ENCODE assay signal across 8 cellular contexts in genomic region chr15:75542949-75543540, GRCh38. TPM values are rescaled to one million over a fixed set of nuclear protein-coding genes. Genes with fewer than 3 reads are reported as not detected.
DNase-seq lines count a peak whose midpoint lies in the region; ATAC-seq, FAIRE-seq and TF ChIP-seq lines count a peak whose summit lies in the region.
"Not testable (repeated sequence)": the region's sequence is repeated elsewhere in the genome, so short reads cannot be mapped to it uniquely, and the experiment has no call there.

No MANE protein-coding gene starts in this region.

- BruUV-seq in A673 (replicated peaks; lab: Mats Ljungman, UMichigan); K562 (replicated peaks; lab: Mats Ljungman, UMichigan): not testable (repeated sequence)
- TSS peak; percentile 47 for BruUV-seq in HepG2 (replicated peaks; lab: Mats Ljungman, UMichigan)

- not testable (repeated sequence) for H3K36me3 Mint-ChIP-seq in WTC11

- not testable (repeated sequence) for H3K79me2 ChIP-seq in K562 (ENCODE audit: control insufficient read depth, insufficient read depth, low read length); HepG2 (ENCODE audit: insufficient read depth, low read length)

- H3K27ac Mint-ChIP-seq in WTC11 = peak overlapping the region; percentile 88; the same call in 1 of the 2 replicates

- not testable (repeated sequence) for H3K4me2 ChIP-seq in K562 (ENCODE audit: insufficient read depth, low read length); HepG2 (ENCODE audit: low read depth, low read length)

- not testable (repeated sequence) for H3K9me3 Mint-ChIP-seq in WTC11

- TF ChIP-seq EP300 in K562 (IDR thresholded peaks at IDR 0.05; ENCODE audit: low read length); HepG2 (IDR thresholded peaks at IDR 0.05; ENCODE audit: low read depth in 2 of 2, low read length in 2 of 2); HepG2 (CRISPR knock-in tag; IDR thresholded peaks at IDR 0.05; ENCODE audit: borderline replicate concordance): not testable (repeated sequence)

- intact Hi-C loops in A673 (cut with micrococcal nuclease; ENCODE audit: unreplicated experiment); K562 (cut with micrococcal nuclease); right cardiac atrium (cut with DNase I); HepG2 (cut with micrococcal nuclease; ENCODE audit: unreplicated experiment): not testable (repeated sequence)

- POLR2A ChIA-PET in A673 (lab: Charles Lee; ENCODE audit: low non-redundant PET); HepG2 (lab: Yijun Ruan, JAX): not testable (repeated sequence)
- POLR2A ChIA-PET in HEK293T (lab: Yijun Ruan, JAX) (interaction anchor here (0.6 to 1.4 kb wide), 4 partner anchors 89 to 95 kb away, joined by 3 to 4 read pairs (median 4); no protein-coding TSS in a partner anchor), WTC11 (lab: Charles Lee) (interaction anchor here (1.0 kb wide), 2 partner anchors 35 to 36 kb away, joined by 3 to 4 read pairs; partner anchors contain the start of gene PTPN9), K562 (lab: Yijun Ruan, JAX) (interaction anchor here (0.8 to 3.1 kb wide), 6 partner anchors 10 to 35 kb away, joined by 3 to 15 read pairs (median 6); no protein-coding TSS in a partner anchor)

- H3K9me1 ChIP-seq in K562 (ENCODE audit: control insufficient read depth, insufficient read depth, low read length) = not testable (repeated sequence)

- not testable (repeated sequence) for TF ChIP-seq CTCF in A673 (conservative IDR thresholded peaks at IDR 0.05; ENCODE audit: low read depth, low read length); WTC11 (IDR thresholded peaks at IDR 0.05); K562 (IDR thresholded peaks at IDR 0.05 in 2 of 3, conservative IDR thresholded peaks at IDR 0.05 in 1 of 3; ENCODE audit: insufficient read depth in 2 of 3, low read depth in 1 of 3, low read length in 3 of 3); fibroblast of villous mesenchyme (IDR thresholded peaks at IDR 0.05; ENCODE audit: insufficient read depth, low read depth, low read length); HepG2 (CRISPR knock-in tag; IDR thresholded peaks at IDR 0.05)

- not testable (repeated sequence) for H3K27me3 Mint-ChIP-seq in WTC11 (ENCODE audit: low read depth)

- not testable (repeated sequence) for DNase-seq in A673 (ENCODE audit: low spot score); HEK293T (ENCODE audit: extremely low spot score); WTC11 (ENCODE audit: low spot score); K562 (ENCODE audit: extremely low read depth in 1 of 4, low spot score in 3 of 4); right cardiac atrium; HepG2 (ENCODE audit: low spot score)
- peak; percentile 38 for DNase-seq in fibroblast of villous mesenchyme (ENCODE audit: low read depth)
- DNase-seq in small intestine = peak; percentile 95

- FAIRE-seq in K562 (lab: Jason Lieb, UNC); HepG2 (lab: Jason Lieb, UNC); small intestine (lab: Jason Lieb, UNC): not testable (repeated sequence)

- H4K20me1 ChIP-seq in K562 (replicated peaks; ENCODE audit: control insufficient read depth, insufficient read depth, low read length); HepG2 (ENCODE audit: insufficient read depth, low read length): not testable (repeated sequence)

- CTCF ChIA-PET in A673 (lab: Charles Lee); K562 (lab: Yijun Ruan, JAX; ENCODE audit: low intra/inter-chr PET ratio); HepG2 (lab: Yijun Ruan, JAX; ENCODE audit: low intra/inter-chr PET ratio, low total read pairs): not testable (repeated sequence)
- CTCF ChIA-PET in HEK293T (lab: Yijun Ruan, JAX) (interaction anchor here (0.5 kb wide), 1 partner anchor 76 kb away, joined by 3 read pairs; no protein-coding TSS in a partner anchor), WTC11 (lab: Charles Lee) (interaction anchor here (1.9 kb wide), 1 partner anchor 10 kb away, joined by 8 read pairs; no protein-coding TSS in a partner anchor)

- H3K4me1 ChIP-seq in A673 (ENCODE audit: insufficient read depth, low read length, poor library complexity, severe bottlenecking) (peaks cover 28% of the 10 kb centered on the region), K562 (replicated peaks in 1 of 2; ENCODE audit: control insufficient read depth in 2 of 2, insufficient read depth in 2 of 2, low read length in 2 of 2) (peaks cover 8 to 22% of the 10 kb centered on the region in 2 experiments; a peak in 3 of 5 replicates), HepG2 (ENCODE audit: insufficient read depth, low read length) (peaks cover 17% of the 10 kb centered on the region), small intestine (ENCODE audit: control insufficient read depth in 2 of 2, insufficient read depth in 1 of 2, low read depth in 1 of 2, low read length in 1 of 2) (peaks cover 7 to 11% of the 10 kb centered on the region in 2 donors)
- not testable (repeated sequence) for H3K4me1 ChIP-seq in right cardiac atrium (ENCODE audit: control insufficient read depth, insufficient read depth, low read length)

- 53% methylated on average over 3 of the region's 6 CpGs for WGBS in K562 (ENCODE audit: insufficient coverage, low coverage, missing lambda C conversion rate)
- WGBS in right cardiac atrium = 66% methylated on average over 6 of the region's 6 CpGs
- WGBS in HepG2 (ENCODE audit: low lambda C conversion rate) = 90% methylated on average over 6 of the region's 6 CpGs
- WGBS in small intestine, 3 donors = 22 to 62% (median 30%) methylated on average over 4 to 5 of the region's 6 CpGs

- not testable (repeated sequence) for H3K9me3 ChIP-seq in A673 (ENCODE audit: low read depth, low read length, poor library complexity, severe bottlenecking); K562 (replicated peaks; ENCODE audit: control insufficient read depth, insufficient read depth, low read depth, low read length); right cardiac atrium (ENCODE audit: control insufficient read depth, low read length); HepG2 (ENCODE audit: low read length); small intestine (ENCODE audit: control insufficient read depth, low read depth)

- not testable (repeated sequence) for TF ChIP-seq RAD21 in K562 (CRISPR knock-in tag; conservative IDR thresholded peaks at IDR 0.05 in 1 of 2, IDR thresholded peaks at IDR 0.05 in 1 of 2); HepG2 (CRISPR knock-in tag; IDR thresholded peaks at IDR 0.05)

- not testable (repeated sequence) for H3K9ac ChIP-seq in K562 (ENCODE audit: insufficient read depth in 1 of 2, low read depth in 2 of 2, low read length in 2 of 2); HepG2 (ENCODE audit: insufficient read depth, low read depth, low read length)

- peaks cover 23% of the 10 kb centered on the region for H3K4me1 Mint-ChIP-seq in WTC11

- not testable (repeated sequence) for H3K4me3 Mint-ChIP-seq in WTC11

- H2AFZ ChIP-seq in K562 (ENCODE audit: low read depth, low read length); HepG2 (ENCODE audit: low read length): not testable (repeated sequence)

- TF ChIP-seq POLR2A in K562 (conservative IDR thresholded peaks at IDR 0.05); HepG2 (IDR thresholded peaks at IDR 0.05; ENCODE audit: insufficient read depth in 1 of 2, low read depth in 2 of 2, low read length in 2 of 2): not testable (repeated sequence)

- not testable (repeated sequence) for H3K36me3 ChIP-seq in A673 (ENCODE audit: insufficient read depth, low read length, poor library complexity, severe bottlenecking); K562 (ENCODE audit: control insufficient read depth, insufficient read depth, low read length); HepG2 (replicated peaks in 1 of 2; ENCODE audit: control insufficient read depth in 1 of 2, insufficient read depth in 2 of 2, low read length in 2 of 2); small intestine (ENCODE audit: control insufficient read depth in 2 of 2, insufficient read depth in 2 of 2, low read length in 2 of 2)

- not testable (repeated sequence) for H3K4me3 ChIP-seq in A673 (ENCODE audit: low read depth, low read length, poor library complexity, severe bottlenecking); K562; fibroblast of villous mesenchyme (ENCODE audit: low read depth, low read length); right cardiac atrium (ENCODE audit: low read length); HepG2 (replicated peaks in 1 of 3; ENCODE audit: insufficient read depth in 1 of 3, low read depth in 2 of 3, low read length in 3 of 3); small intestine (ENCODE audit: low read depth in 1 of 2, low read length in 2 of 2)

- in situ Hi-C loops in K562 (cut with MboI); HepG2 (cut with HindIII; ENCODE audit: extremely low pct_ligation_motif_present, low pct_unique_long_range_greater_than_20kb): not testable (repeated sequence)

- H3K27ac ChIP-seq in A673 (ENCODE audit: low read depth, low read length, poor library complexity, severe bottlenecking) (peak overlapping the region; percentile 9), K562 (ENCODE audit: extremely low read depth, low read depth, low read length) (0 out of 3 replicates have a peak overlapping the region, but pooled peaks have one; percentile 4), right cardiac atrium (ENCODE audit: low read length) (peak overlapping the region; percentile 37), small intestine (ENCODE audit: low read depth in 1 of 2, low read length in 1 of 2) (peak overlapping the region in 1 of 2 donors; percentile 50)
- H3K27ac ChIP-seq in HepG2 (ENCODE audit: extremely low read length, insufficient read depth, low read length) = not testable (repeated sequence)

- not testable (repeated sequence) for ATAC-seq in WTC11, K562, right cardiac atrium, HepG2

- not testable (repeated sequence) for H3K27me3 ChIP-seq in A673 (replicated peaks; ENCODE audit: insufficient read depth, low read depth, low read length, poor library complexity); K562 (ENCODE audit: control insufficient read depth in 2 of 2, insufficient read depth in 2 of 2, low read length in 2 of 2); right cardiac atrium (ENCODE audit: control insufficient read depth, insufficient read depth); HepG2 (ENCODE audit: control insufficient read depth in 1 of 2, insufficient read depth in 2 of 2, low read length in 2 of 2); small intestine (ENCODE audit: control insufficient read depth in 2 of 2, insufficient read depth in 2 of 2, low read length in 2 of 2)

RNA-seq across cellular contexts. Expression of gene PTPN9, which starts 36.1 kb away (rescaled TPM):
- 60.9 and 64.9 TPM in 2 replicates for total RNA-seq in A673 (2021)
- total RNA-seq in WTC11 (2021) = 36.1 to 45.5 TPM (median 36.6 TPM) in 3 replicates
- total RNA-seq in K562 (2011; cell fraction: chromatin; rRNA removed; ENCODE audit: low replicate concordance) = 24.8 and 25.7 TPM in 2 replicates
- total RNA-seq in K562 (2011; cell fraction: nucleolus; rRNA removed) = 11.2 and 13.5 TPM in 2 replicates
- total RNA-seq in K562 (2011; cell fraction: nucleoplasm; rRNA removed) = 19.7 and 25.1 TPM in 2 replicates
- 7.4 and 14.4 TPM in 2 replicates for total RNA-seq in K562 (2014; rRNA removed)
- total RNA-seq in K562 (2014; rRNA removed; fragmentation: Illumina TruSeq; extraction: Trizol) = 14.2 and 16.6 TPM in 2 replicates
- total RNA-seq in K562 (2015; rRNA removed; fragmentation: Illumina TruSeq; extraction: Trizol) = 15.4 and 16.5 TPM in 2 replicates
- 17.1 and 20.4 TPM in 2 replicates for total RNA-seq in K562 (2021)
- 22.3 and 24.0 TPM in 2 replicates for polyA plus RNA-seq in K562 (2011; rRNA removed)
- polyA plus RNA-seq in K562 (2011; cell fraction: cytosol; rRNA removed) = 31.5 and 33.8 TPM in 2 replicates
- polyA plus RNA-seq in K562 (2011; cell fraction: nucleus; rRNA removed) = 11.1 and 14.2 TPM in 2 replicates
- polyA plus RNA-seq in K562 (2012) = 15.8 and 27.6 TPM in 2 replicates
- polyA plus RNA-seq in K562 (2014; fragmentation: Illumina TruSeq; extraction: Trizol) = 17.7 and 19.7 TPM in 2 replicates
- 1 to 10 TPM; 5.0 to 6.3 TPM for polyA plus RNA-seq in K562 (2014; fragmentation: Nextera tagmentation; extraction: Ambion mirVana)
- 11.3 and 12.4 TPM in 2 replicates for polyA plus RNA-seq in K562 (2014; rRNA removed)
- 35.0 and 36.0 TPM in 2 replicates for polyA minus RNA-seq in K562 (2011; rRNA and poly(A)+ RNA removed)
- 12.7 and 14.1 TPM in 2 replicates for polyA minus RNA-seq in K562 (2011; cell fraction: cytosol; rRNA and poly(A)+ RNA removed)
- 3.4 and 8.6 TPM in 2 replicates for polyA minus RNA-seq in K562 (2011; cell fraction: nucleus; rRNA and poly(A)+ RNA removed)
- 23.5 and 32.4 TPM in 2 replicates for total RNA-seq in fibroblast of villous mesenchyme
- 10 to 100 TPM in 1 of 4 donors, 1 to 10 TPM in 3; 8.9 to 16.0 (median 9.6) TPM for total RNA-seq in right cardiac atrium
- 4.5 TPM for polyA plus RNA-seq in right cardiac atrium
- 16.5 and 16.6 TPM in 2 replicates for total RNA-seq in HepG2 (2016; rRNA removed; fragmentation: Illumina TruSeq; extraction: Trizol)
- total RNA-seq in HepG2 (2016; cell fraction: cytosol; rRNA removed; fragmentation: Illumina TruSeq; extraction: Trizol; ENCODE audit: low read depth) = 12.9 and 15.6 TPM in 2 replicates
- 16.3 and 17.5 TPM in 2 replicates for total RNA-seq in HepG2 (2016; cell fraction: insoluble cytoplasmic fraction; rRNA removed; fragmentation: Illumina TruSeq; extraction: Trizol)
- 20.4 and 21.9 TPM in 2 replicates for total RNA-seq in HepG2 (2016; cell fraction: membrane; rRNA removed; fragmentation: Illumina TruSeq; extraction: Trizol)
- 11.6 and 14.4 TPM in 2 replicates for total RNA-seq in HepG2 (2016; cell fraction: nucleus; rRNA removed; fragmentation: Illumina TruSeq; extraction: Trizol)
- polyA plus RNA-seq in HepG2 (2011; rRNA removed) = 19.9 and 21.3 TPM in 2 replicates
- polyA plus RNA-seq in HepG2 (2011; cell fraction: cytosol; rRNA removed) = 21.8 and 22.9 TPM in 2 replicates
- 12.9 and 15.1 TPM in 2 replicates for polyA plus RNA-seq in HepG2 (2011; cell fraction: nucleus; rRNA removed)
- 13.3 and 14.1 TPM in 2 replicates for polyA plus RNA-seq in HepG2 (2012)
- polyA plus RNA-seq in HepG2 (2016; cell fraction: cytosol; fragmentation: Illumina TruSeq; extraction: Trizol; ENCODE audit: low read depth) = 5.8 and 6.2 TPM in 2 replicates
- 16.3 and 19.5 TPM in 2 replicates for polyA plus RNA-seq in HepG2 (2016; cell fraction: insoluble cytoplasmic fraction; fragmentation: Illumina TruSeq; extraction: Trizol; ENCODE audit: low read depth)
- polyA plus RNA-seq in HepG2 (2016; cell fraction: membrane; fragmentation: Illumina TruSeq; extraction: Trizol; ENCODE audit: low read depth) = 14.9 and 15.7 TPM in 2 replicates
- polyA plus RNA-seq in HepG2 (2016; cell fraction: nucleus; fragmentation: Illumina TruSeq; extraction: Trizol; ENCODE audit: insufficient read depth, low read depth) = 13.5 and 15.4 TPM in 2 replicates
- 75.2 and 86.3 TPM in 2 replicates for polyA minus RNA-seq in HepG2 (2011; rRNA and poly(A)+ RNA removed; ENCODE audit: low replicate concordance)
- 11.8 and 13.8 TPM in 2 replicates for polyA minus RNA-seq in HepG2 (2011; cell fraction: cytosol; rRNA and poly(A)+ RNA removed)
- polyA minus RNA-seq in HepG2 (2011; cell fraction: nucleus; rRNA and poly(A)+ RNA removed) = 13.6 and 20.1 TPM in 2 replicates
- 10 to 100 TPM; 19.7 to 21.0 (median 20.3) TPM for polyA plus RNA-seq in small intestine
